9 cellular contexts compared by ENCODE assay signal in the genomic region with DNA sequence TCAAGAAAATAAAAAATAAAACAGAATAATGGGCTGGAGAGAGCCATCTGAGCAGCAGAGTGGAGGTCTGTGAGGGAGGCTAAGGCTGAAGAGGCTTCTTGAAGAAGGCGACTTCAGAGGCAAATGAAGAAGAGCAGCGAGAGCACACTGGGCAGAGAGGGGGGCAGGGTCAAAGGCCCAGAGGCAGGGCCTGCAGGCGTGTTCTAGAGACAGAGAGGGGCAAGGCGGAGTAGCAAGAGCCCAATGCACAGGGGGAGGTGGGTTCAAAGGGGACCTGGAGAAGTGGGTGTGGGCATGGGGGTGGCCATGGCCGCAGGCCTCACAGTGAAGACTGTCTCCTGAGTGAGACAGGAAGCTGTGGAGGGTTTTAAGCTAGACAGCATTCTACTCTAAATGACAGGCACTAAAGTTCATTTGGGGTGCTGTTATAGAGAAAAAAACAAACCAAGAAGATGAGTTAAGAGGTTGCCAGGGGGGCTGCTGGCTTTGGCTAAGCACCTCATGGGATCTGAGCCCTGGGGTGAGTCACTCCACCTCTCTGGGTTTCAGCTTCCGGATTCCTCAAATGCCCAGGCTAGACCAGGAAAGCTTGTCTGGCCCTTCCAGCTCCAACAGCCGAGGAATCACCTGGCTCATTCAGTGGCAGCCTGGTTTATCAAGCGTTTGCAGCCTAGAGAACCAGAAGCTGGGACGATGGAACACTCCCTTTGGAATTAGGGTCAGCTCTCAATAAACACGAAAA.
DNase-seq lines count a peak whose midpoint lies in the region; ATAC-seq and TF ChIP-seq lines count a peak whose summit lies in the region.
"Had no signal": no experiment of that assay in that cellular context is flagged by ENCODE, and none has a peak within 500 bp of the region (broad histone marks: within the 10 kb centered on the region; RNA-seq: fewer than 3 reads in every experiment).

No MANE protein-coding gene starts in this region.

- TF ChIP-seq EP300 in Ishikawa (IDR thresholded peaks at IDR 0.05; ENCODE audit: borderline replicate concordance), result peak; percentile 79

- H3K36me3 ChIP-seq in mucosa of stomach (ENCODE audit: control insufficient read depth, insufficient read depth, low read length), result no peaks in the 10 kb centered on the region

- ATAC-seq in GM18498 (IDR thresholded peaks at IDR 0.05; ENCODE audit: unreplicated experiment), result no peak
- no peak for ATAC-seq in HG02588 (IDR thresholded peaks at IDR 0.05; ENCODE audit: unreplicated experiment)

- no peaks in the 10 kb centered on the region for H3K27me3 ChIP-seq in mucosa of stomach (ENCODE audit: control insufficient read depth, insufficient read depth, low read length)
- H3K27me3 ChIP-seq: heart left ventricle had no signal

- TF ChIP-seq CTCF in AG09309 (IDR thresholded peaks at IDR 0.05; ENCODE audit: control insufficient read depth, insufficient read depth, low read depth, low read length, missing control alignments) (no peak), choroid plexus epithelial cell (conservative IDR thresholded peaks at IDR 0.05; ENCODE audit: low read depth, low read length) (no peak)

- peak overlapping the region; percentile 23 for H3K9ac ChIP-seq in mucosa of stomach (ENCODE audit: low read length)

- peak; percentile 13; the same call in 1 of the 2 replicates for TF ChIP-seq RAD21 in Ishikawa (IDR thresholded peaks at IDR 0.05; ENCODE audit: low read depth)

- no peaks in the 10 kb centered on the region for H3K9me3 ChIP-seq in mucosa of stomach (ENCODE audit: control insufficient read depth, low read length)
- H3K9me3 ChIP-seq: heart left ventricle had no signal

- DNase-seq in AG09309 (ENCODE audit: low read depth) (peak; percentile 32), choroid plexus epithelial cell (ENCODE audit: low read depth) (peak; percentile 89), mesenteric fat pad (ENCODE audit: low spot score) (no peak), NCI-H2081 (lab: John Stamatoyannopoulos, UW) (no peak)
- DNase-seq: heart left ventricle had no signal

- peaks cover 8% of the 10 kb centered on the region for H3K4me1 ChIP-seq in mucosa of stomach (ENCODE audit: control insufficient read depth, insufficient read depth, low read length)

- H3K4me3 ChIP-seq in AG09309 (ENCODE audit: control insufficient read depth, low read depth, low read length) (no peak overlapping the region), choroid plexus epithelial cell (ENCODE audit: low read depth, low read length) (no peak overlapping the region), mucosa of stomach (ENCODE audit: low read length) (no peak overlapping the region)
- H3K4me3 ChIP-seq: heart left ventricle had no signal

TF ChIP-seq in Ishikawa, 13 proteins besides CTCF, POLR2A, EP300 and RAD21:
- TF ChIP-seq EGR1 (IDR thresholded peaks at IDR 0.05) (0 out of 2 replicates have a peak, but pooled peaks have one; percentile 15), NFIC (IDR thresholded peaks at IDR 0.05) (peak; percentile 66), CREB1 (IDR thresholded peaks at IDR 0.05; ENCODE audit: low read depth) (no peak), CEBPB (IDR thresholded peaks at IDR 0.05) (peak; percentile 17; the same call in 1 of the 2 replicates), TCF12 (IDR thresholded peaks at IDR 0.05; ENCODE audit: low read depth) (peak; percentile 85), TAF1 (IDR thresholded peaks at IDR 0.05; ENCODE audit: low read depth) (no peak), FOXM1 (IDR thresholded peaks at IDR 0.05; ENCODE audit: borderline replicate concordance, low read depth) (peak; percentile 63; the same call in 1 of the 2 replicates), ZBTB7A (IDR thresholded peaks at IDR 0.05; ENCODE audit: low read depth) (peak; percentile 77; the same call in 1 of the 2 replicates), TEAD4 (IDR thresholded peaks at IDR 0.05) (peak; percentile 96), YY1 (IDR thresholded peaks at IDR 0.05; ENCODE audit: low read depth) (peak; percentile 53; the same call in 1 of the 2 replicates)
- TF ChIP-seq, protein P1, sequence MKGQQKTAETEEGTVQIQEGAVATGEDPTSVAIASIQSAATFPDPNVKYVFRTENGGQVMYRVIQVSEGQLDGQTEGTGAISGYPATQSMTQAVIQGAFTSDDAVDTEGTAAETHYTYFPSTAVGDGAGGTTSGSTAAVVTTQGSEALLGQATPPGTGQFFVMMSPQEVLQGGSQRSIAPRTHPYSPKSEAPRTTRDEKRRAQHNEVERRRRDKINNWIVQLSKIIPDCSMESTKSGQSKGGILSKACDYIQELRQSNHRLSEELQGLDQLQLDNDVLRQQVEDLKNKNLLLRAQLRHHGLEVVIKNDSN (IDR thresholded peaks at IDR 0.05), result no peak
- TF ChIP-seq, protein P2, sequence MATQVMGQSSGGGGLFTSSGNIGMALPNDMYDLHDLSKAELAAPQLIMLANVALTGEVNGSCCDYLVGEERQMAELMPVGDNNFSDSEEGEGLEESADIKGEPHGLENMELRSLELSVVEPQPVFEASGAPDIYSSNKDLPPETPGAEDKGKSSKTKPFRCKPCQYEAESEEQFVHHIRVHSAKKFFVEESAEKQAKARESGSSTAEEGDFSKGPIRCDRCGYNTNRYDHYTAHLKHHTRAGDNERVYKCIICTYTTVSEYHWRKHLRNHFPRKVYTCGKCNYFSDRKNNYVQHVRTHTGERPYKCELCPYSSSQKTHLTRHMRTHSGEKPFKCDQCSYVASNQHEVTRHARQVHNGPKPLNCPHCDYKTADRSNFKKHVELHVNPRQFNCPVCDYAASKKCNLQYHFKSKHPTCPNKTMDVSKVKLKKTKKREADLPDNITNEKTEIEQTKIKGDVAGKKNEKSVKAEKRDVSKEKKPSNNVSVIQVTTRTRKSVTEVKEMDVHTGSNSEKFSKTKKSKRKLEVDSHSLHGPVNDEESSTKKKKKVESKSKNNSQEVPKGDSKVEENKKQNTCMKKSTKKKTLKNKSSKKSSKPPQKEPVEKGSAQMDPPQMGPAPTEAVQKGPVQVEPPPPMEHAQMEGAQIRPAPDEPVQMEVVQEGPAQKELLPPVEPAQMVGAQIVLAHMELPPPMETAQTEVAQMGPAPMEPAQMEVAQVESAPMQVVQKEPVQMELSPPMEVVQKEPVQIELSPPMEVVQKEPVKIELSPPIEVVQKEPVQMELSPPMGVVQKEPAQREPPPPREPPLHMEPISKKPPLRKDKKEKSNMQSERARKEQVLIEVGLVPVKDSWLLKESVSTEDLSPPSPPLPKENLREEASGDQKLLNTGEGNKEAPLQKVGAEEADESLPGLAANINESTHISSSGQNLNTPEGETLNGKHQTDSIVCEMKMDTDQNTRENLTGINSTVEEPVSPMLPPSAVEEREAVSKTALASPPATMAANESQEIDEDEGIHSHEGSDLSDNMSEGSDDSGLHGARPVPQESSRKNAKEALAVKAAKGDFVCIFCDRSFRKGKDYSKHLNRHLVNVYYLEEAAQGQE (IDR thresholded peaks at IDR 0.05; ENCODE audit: low read depth), result no peak
- TF ChIP-seq, protein P3, sequence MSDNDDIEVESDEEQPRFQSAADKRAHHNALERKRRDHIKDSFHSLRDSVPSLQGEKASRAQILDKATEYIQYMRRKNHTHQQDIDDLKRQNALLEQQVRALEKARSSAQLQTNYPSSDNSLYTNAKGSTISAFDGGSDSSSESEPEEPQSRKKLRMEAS (IDR thresholded peaks at IDR 0.05), result peak; percentile 80

Comparison
In these comparisons a context has a peak if more than half of its experiments do, and no peak if none do; other contexts are left out.
1. DNase-seq: peak in AG09309 (single experiment) and choroid plexus epithelial cell (single experiment); none in mesenteric fat pad (single experiment) and NCI-H2081 (0 of 2).